ENCODE assay signal across 7 cellular contexts in genomic region chr16:68309798-68310197, GRCh38. TPM values are rescaled to one million over a fixed set of nuclear protein-coding genes. Genes with fewer than 3 reads are reported as not detected.
A peak's percentile ranks its signal among the peaks of the same experiment; 100 is the strongest.
DNase-seq lines count a peak whose midpoint lies in the region; ATAC-seq and TF ChIP-seq lines count a peak whose summit lies in the region.

No MANE protein-coding gene starts in this region.

- no peaks in the 10 kb centered on the region for H3K9me3 ChIP-seq in hepatocyte (ENCODE audit: low read depth)
- no peaks in the 10 kb centered on the region for H3K9me3 ChIP-seq in smooth muscle cell (replicated peaks; ENCODE audit: low read depth)

- DNase-seq in HFF-Myc (ENCODE audit: extremely low read depth, low read depth) (no peak), hepatocyte (ENCODE audit: low spot score) (no peak), smooth muscle cell (lab: John Stamatoyannopoulos, UW; ENCODE audit: unreplicated experiment) (no peak), NCI-H510A (lab: John Stamatoyannopoulos, UW) (no peak)

- WGBS in hepatocyte (ENCODE audit: low lambda C conversion rate, missing lambda C conversion rate): 51% methylated on average over 6 of the region's 6 CpGs
- 68% methylated on average over 6 of the region's 6 CpGs for WGBS in smooth muscle cell (ENCODE audit: low lambda C conversion rate)

- no peaks in the 10 kb centered on the region for H3K36me3 ChIP-seq in hepatocyte (replicated peaks; ENCODE audit: insufficient read depth, low read depth)
- no peaks in the 10 kb centered on the region for H3K36me3 ChIP-seq in smooth muscle cell (ENCODE audit: low read depth)

- peak overlapping the region; percentile 81 for H3K9ac ChIP-seq in smooth muscle cell (ENCODE audit: low read depth)

- no peaks in the 10 kb centered on the region for H3K9me2 ChIP-seq in hepatocyte (replicated peaks; ENCODE audit: insufficient read depth)

- H2AFZ ChIP-seq in hepatocyte: peak overlapping the region; percentile 75
- H2AFZ ChIP-seq in smooth muscle cell (ENCODE audit: low read depth): peak overlapping the region; percentile 97

- no peaks in the 10 kb centered on the region for H3K27me3 ChIP-seq in hepatocyte
- no peaks in the 10 kb centered on the region for H3K27me3 ChIP-seq in smooth muscle cell (ENCODE audit: low read depth)

- no peak for ATAC-seq in GM19452 (IDR thresholded peaks at IDR 0.05; ENCODE audit: unreplicated experiment)
- no peak for ATAC-seq in GM19455 (IDR thresholded peaks at IDR 0.05; ENCODE audit: unreplicated experiment)

- H3K4me2 ChIP-seq in hepatocyte: peak overlapping the region; percentile 97
- peak overlapping the region; percentile 90 for H3K4me2 ChIP-seq in smooth muscle cell

- H3F3A ChIP-seq in smooth muscle cell (ENCODE audit: low read depth): no peaks in the 10 kb centered on the region

- H3K4me3 ChIP-seq in HFF-Myc (replicated peaks; ENCODE audit: low read depth, low read length) (peak overlapping the region; percentile 85), WI38 (ENCODE audit: low read depth, low read length) (peak overlapping the region; percentile 94), hepatocyte (peak overlapping the region; percentile 43), smooth muscle cell (peak overlapping the region; percentile 80)

- H4K20me1 ChIP-seq in hepatocyte (ENCODE audit: insufficient read depth, poor library complexity, severe bottlenecking): peaks cover 3% of the 10 kb centered on the region
- H4K20me1 ChIP-seq in smooth muscle cell (ENCODE audit: low read depth): peaks cover 2% of the 10 kb centered on the region

- peak overlapping the region; percentile 90 for H3K27ac ChIP-seq in hepatocyte
- H3K27ac ChIP-seq in smooth muscle cell (ENCODE audit: low read depth): peak overlapping the region; percentile 66

- H3K79me2 ChIP-seq in hepatocyte (peaks cover 71% of the 10 kb centered on the region), smooth muscle cell (ENCODE audit: low read depth) (peaks cover 76% of the 10 kb centered on the region)

- H3K4me1 ChIP-seq in hepatocyte (ENCODE audit: insufficient read depth) (peaks cover 18% of the 10 kb centered on the region), smooth muscle cell (ENCODE audit: low read depth) (peaks cover 14% of the 10 kb centered on the region)

- TF ChIP-seq CTCF in HFF-Myc (IDR thresholded peaks at IDR 0.05; ENCODE audit: low read depth, low read length, missing control alignments): no peak
- TF ChIP-seq CTCF in WI38 (IDR thresholded peaks at IDR 0.05; ENCODE audit: low read depth, low read length): no peak
- no peak for TF ChIP-seq CTCF in hepatocyte (IDR thresholded peaks at IDR 0.05; ENCODE audit: poor library complexity)
- TF ChIP-seq CTCF in smooth muscle cell (IDR thresholded peaks at IDR 0.05; ENCODE audit: borderline replicate concordance, insufficient read depth, poor library complexity, severe bottlenecking): no peak

RNA-seq across cellular contexts. Expression of gene SLC7A6OS, which starts 0.9 kb away (rescaled TPM):
- 8.8 and 13.0 TPM in 2 replicates for total RNA-seq in hepatocyte
- 13.7 and 18.9 TPM in 2 replicates for polyA plus RNA-seq in hepatocyte
- 8.3 and 9.6 TPM in 2 replicates for total RNA-seq in smooth muscle cell
- polyA plus RNA-seq in smooth muscle cell: 13.2 and 13.9 TPM in 2 replicates

RNA-seq across cellular contexts. Expression of gene PRMT7, which starts 1.0 kb away (rescaled TPM):
- total RNA-seq in hepatocyte: 41.1 and 41.9 TPM in 2 replicates
- polyA plus RNA-seq in hepatocyte: 31.0 and 43.6 TPM in 2 replicates
- 16.3 and 22.1 TPM in 2 replicates for total RNA-seq in smooth muscle cell
- 19.7 and 25.4 TPM in 2 replicates for polyA plus RNA-seq in smooth muscle cell

RNA-seq across cellular contexts. Expression of gene SLC7A6, which starts 45.5 kb away (rescaled TPM):
- total RNA-seq in hepatocyte: 23.4 and 29.7 TPM in 2 replicates
- polyA plus RNA-seq in hepatocyte: 20.5 and 23.1 TPM in 2 replicates
- 16.5 and 22.7 TPM in 2 replicates for total RNA-seq in smooth muscle cell
- 11.4 and 15.9 TPM in 2 replicates for polyA plus RNA-seq in smooth muscle cell

Comparison
In these comparisons a context has a peak if more than half of its experiments do, and no peak if none do; other contexts are left out.
1. H3K4me3 ChIP-seq: peak in every context shown above with its lines; median percentile 94 in WI38; 85 in HFF-Myc; 80 in smooth muscle cell; 43 in hepatocyte.